Comparison of ENCODE assay signal across 1 cellular context in genomic region chr20:346640-347316, GRCh38.
A peak's percentile ranks its signal among the peaks of the same experiment; 100 is the strongest.
TF ChIP-seq lines count a peak whose summit lies in the region.

TSS of gene NRSN2 (plus strand) at chr20:347111. CDS start at chr20:349644, 2,533 bp downstream.

TF ChIP-seq in HEK293, 187 proteins besides CTCF, POLR2A, EP300 and RAD21 (continued from another document and continues in another):
- peak; percentile 93 for TF ChIP-seq GLIS2 (tag by site-specific recombination; IDR thresholded peaks at IDR 0.05)
- no peak for TF ChIP-seq ZNF549 (tag by site-specific recombination; IDR thresholded peaks at IDR 0.05)
- TF ChIP-seq ZNF514 (tag by site-specific recombination; IDR thresholded peaks at IDR 0.05), result no peak
- no peak; the same call in 1 of the 2 replicates for TF ChIP-seq ZNF394 (tag by site-specific recombination; IDR thresholded peaks at IDR 0.05; ENCODE audit: borderline replicate concordance)
- no peak for TF ChIP-seq ZNF488 (tag by site-specific recombination; IDR thresholded peaks at IDR 0.05)
- TF ChIP-seq ZNF302 (tag by site-specific recombination; IDR thresholded peaks at IDR 0.05; ENCODE audit: low read depth), result no peak
- TF ChIP-seq ZNF560 (tag by site-specific recombination; IDR thresholded peaks at IDR 0.05; ENCODE audit: borderline replicate concordance), result no peak
- no peak for TF ChIP-seq ZNF202 (tag by site-specific recombination; IDR thresholded peaks at IDR 0.05; ENCODE audit: borderline replicate concordance)
- peak; percentile 77; the same call in 1 of the 2 replicates for TF ChIP-seq KLF8 (tag by site-specific recombination; IDR thresholded peaks at IDR 0.05)
- TF ChIP-seq ZNF146 (tag by site-specific recombination; IDR thresholded peaks at IDR 0.05), result no peak
- no peak for TF ChIP-seq ZNF704 (tag by site-specific recombination; IDR thresholded peaks at IDR 0.05)
- no peak for TF ChIP-seq ZNF558 (tag by site-specific recombination; IDR thresholded peaks at IDR 0.05)
- TF ChIP-seq ZNF221 (tag by site-specific recombination; IDR thresholded peaks at IDR 0.05; ENCODE audit: borderline replicate concordance), result no peak
- TF ChIP-seq ZNF114 (tag by site-specific recombination; IDR thresholded peaks at IDR 0.05), result no peak
- peak; percentile 55; the same call in 1 of the 2 replicates for TF ChIP-seq MZF1 (tag by site-specific recombination; IDR thresholded peaks at IDR 0.05; ENCODE audit: borderline replicate concordance)
- TF ChIP-seq BCL11A (tag by site-specific recombination; IDR thresholded peaks at IDR 0.05; ENCODE audit: low read depth), result no peak
- peak; percentile 87; the same call in 1 of the 2 replicates for TF ChIP-seq ZNF501 (tag by site-specific recombination; IDR thresholded peaks at IDR 0.05)
- no peak for TF ChIP-seq ZNF555 (tag by site-specific recombination; conservative IDR thresholded peaks at IDR 0.05)
- TF ChIP-seq TRIM28 (IDR thresholded peaks at IDR 0.05; ENCODE audit: borderline replicate concordance, low read length), result 0 out of 2 replicates have a peak, but pooled peaks have one; percentile 12
- no peak for TF ChIP-seq ZNF280D (tag by site-specific recombination; IDR thresholded peaks at IDR 0.05)
- peak; percentile 53 for TF ChIP-seq ZEB2 (tag by site-specific recombination; IDR thresholded peaks at IDR 0.05)
- TF ChIP-seq ZNF843 (tag by site-specific recombination; IDR thresholded peaks at IDR 0.05), result no peak
- no peak for TF ChIP-seq ZNF791 (tag by site-specific recombination; IDR thresholded peaks at IDR 0.05)
- no peak for TF ChIP-seq ZNF121 (tag by site-specific recombination; IDR thresholded peaks at IDR 0.05)
- TF ChIP-seq MEIS1 (CRISPR knock-in tag; IDR thresholded peaks at IDR 0.05; ENCODE audit: borderline replicate concordance), result no peak
- no peak for TF ChIP-seq ZNF10 (tag by site-specific recombination; IDR thresholded peaks at IDR 0.05)
- TF ChIP-seq KLF10 (tag by site-specific recombination; IDR thresholded peaks at IDR 0.05), result 0 out of 2 replicates have a peak, but pooled peaks have one; percentile 25
- TF ChIP-seq ZNF76 (tag by site-specific recombination; IDR thresholded peaks at IDR 0.05; ENCODE audit: borderline replicate concordance, low read depth), result peak; percentile 64; the same call in 1 of the 2 replicates
- peak; percentile 35; the same call in 1 of the 2 replicates for TF ChIP-seq ZFP69B (tag by site-specific recombination; IDR thresholded peaks at IDR 0.05)
- peak; percentile 73; the same call in 1 of the 2 replicates for TF ChIP-seq KLF17 (tag by site-specific recombination; IDR thresholded peaks at IDR 0.05)
- no peak for TF ChIP-seq ZNF169 (tag by site-specific recombination; IDR thresholded peaks at IDR 0.05)
- no peak for TF ChIP-seq AEBP2 (tag by site-specific recombination; IDR thresholded peaks at IDR 0.05; ENCODE audit: borderline replicate concordance)
- TF ChIP-seq GLI2 (tag by site-specific recombination; IDR thresholded peaks at IDR 0.05; ENCODE audit: borderline replicate concordance, low read depth), result no peak
- TF ChIP-seq ZNF580 (tag by site-specific recombination; IDR thresholded peaks at IDR 0.05), result no peak
- no peak for TF ChIP-seq OVOL3 (tag by site-specific recombination; IDR thresholded peaks at IDR 0.05)
- no peak for TF ChIP-seq REST (tag by site-specific recombination; IDR thresholded peaks at IDR 0.05)
- TF ChIP-seq ZNF112 (tag by site-specific recombination; IDR thresholded peaks at IDR 0.05), result no peak
- no peak for TF ChIP-seq ZNF211 (tag by site-specific recombination; IDR thresholded peaks at IDR 0.05; ENCODE audit: low read depth)
- no peak for TF ChIP-seq RBAK (tag by site-specific recombination; IDR thresholded peaks at IDR 0.05)
- TF ChIP-seq ZNF214 (tag by site-specific recombination; IDR thresholded peaks at IDR 0.05; ENCODE audit: borderline replicate concordance), result no peak
- no peak for TF ChIP-seq ZNF292 (tag by site-specific recombination; IDR thresholded peaks at IDR 0.05; ENCODE audit: borderline replicate concordance, low read depth)
- TF ChIP-seq SP7 (tag by site-specific recombination; IDR thresholded peaks at IDR 0.05), result peak; percentile 73; the same call in 1 of the 2 replicates
- no peak for TF ChIP-seq ZNF548 (tag by site-specific recombination; IDR thresholded peaks at IDR 0.05)
- no peak for TF ChIP-seq PBX3 (CRISPR knock-in tag; IDR thresholded peaks at IDR 0.05)
- no peak for TF ChIP-seq ZNF416 (tag by site-specific recombination; IDR thresholded peaks at IDR 0.05)
- no peak for TF ChIP-seq ZNF362 (tag by site-specific recombination; IDR thresholded peaks at IDR 0.05)
- no peak for TF ChIP-seq ZNF830 (tag by site-specific recombination; IDR thresholded peaks at IDR 0.05; ENCODE audit: low read depth)
- no peak for TF ChIP-seq ZNF433 (tag by site-specific recombination; IDR thresholded peaks at IDR 0.05; ENCODE audit: low read depth)
- peak; percentile 68; the same call in 1 of the 2 replicates for TF ChIP-seq ZNF561 (tag by site-specific recombination; IDR thresholded peaks at IDR 0.05; ENCODE audit: borderline replicate concordance)
- 0 out of 2 replicates have a peak, but pooled peaks have one; percentile 59 for TF ChIP-seq ZSCAN5A (tag by site-specific recombination; IDR thresholded peaks at IDR 0.05)
- TF ChIP-seq ZNF239 (tag by site-specific recombination; IDR thresholded peaks at IDR 0.05), result no peak
